Comparison of ENCODE assay signal across 8 cellular contexts in the genomic region with DNA sequence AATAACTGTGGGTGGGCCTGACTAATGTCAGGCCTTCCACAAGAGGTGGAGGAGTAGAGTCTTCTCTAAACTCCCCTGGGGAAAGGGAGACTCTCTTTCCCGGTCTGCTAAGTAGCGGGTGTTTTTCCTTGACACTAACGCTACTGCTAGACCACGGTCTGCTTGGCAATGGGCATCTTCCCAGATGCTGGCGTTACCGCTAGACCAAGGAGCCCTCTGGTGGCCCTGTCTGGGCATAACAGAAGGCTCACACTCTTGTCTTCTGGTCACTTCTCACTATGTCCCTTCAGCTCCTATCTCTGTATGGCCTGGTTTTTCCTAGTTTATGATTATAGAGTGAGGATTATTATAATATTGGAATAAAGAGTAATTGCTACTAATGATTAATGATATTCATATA. TPM values are rescaled to one million over a fixed set of nuclear protein-coding genes. Genes with fewer than 3 reads are reported as not detected.
DNase-seq lines count a peak whose midpoint lies in the region; ATAC-seq and TF ChIP-seq lines count a peak whose summit lies in the region.
"Not testable (repeated sequence)": the region's sequence is repeated elsewhere in the genome, so short reads cannot be mapped to it uniquely, and the experiment has no call there.

No MANE protein-coding gene starts in this region.

- H3K79me2 ChIP-seq in Karpas-422 (ENCODE audit: low read length); OCI-LY7 (ENCODE audit: insufficient read depth, low read depth, low read length): not testable (repeated sequence)

- H3K4me2 ChIP-seq in Karpas-422 (ENCODE audit: low read depth, low read length, poor library complexity, severe bottlenecking); OCI-LY7 (ENCODE audit: low read length): not testable (repeated sequence)

- not testable (repeated sequence) for H3K27me3 Mint-ChIP-seq in activated CD8-positive, alpha-beta T cell treated with anti-CD3 and anti-CD28 coated beads for 36 hours

- not testable (repeated sequence) for H3K4me1 ChIP-seq in Karpas-422 (ENCODE audit: low read length); OCI-LY7 (ENCODE audit: insufficient read depth, low read length, poor library complexity, severe bottlenecking); heart left ventricle

- H3K9me3 ChIP-seq in Karpas-422 (ENCODE audit: low read length); OCI-LY7 (ENCODE audit: low read length): not testable (repeated sequence)
- H3K9me3 ChIP-seq in heart left ventricle = peaks cover 0 to 22% (median 4%) of the 10 kb centered on the region in 12 donors

- H3K36me3 ChIP-seq in Karpas-422 (ENCODE audit: insufficient read depth, low read length); OCI-LY7 (ENCODE audit: insufficient read depth, low read length); heart left ventricle: not testable (repeated sequence)

- not testable (repeated sequence) for H3K4me3 ChIP-seq in GM12865 (ENCODE audit: low read depth, low read length); Karpas-422 (ENCODE audit: low read length); OCI-LY7 (ENCODE audit: low read depth, low read length, poor library complexity, severe bottlenecking); dorsolateral prefrontal cortex; heart left ventricle; retinal pigment epithelial cell (ENCODE audit: low read length)

- H3K9me3 Mint-ChIP-seq in activated CD8-positive, alpha-beta T cell treated with anti-CD3 and anti-CD28 coated beads for 36 hours = not testable (repeated sequence)

- POLR2A ChIA-PET in OCI-LY7 (lab: Charles Lee); activated CD8-positive, alpha-beta T cell treated with anti-CD3 and anti-CD28 coated beads for 36 hours (lab: Charles Lee): not testable (repeated sequence)

- DNase-seq in AG09319 (ENCODE audit: extremely low read depth, low read depth); heart left ventricle; retinal pigment epithelial cell (ENCODE audit: low read depth): not testable (repeated sequence)
- DNase-seq in GM12865 (ENCODE audit: low read depth) = peak; percentile 10
- DNase-seq in Karpas-422 = peak; percentile 56
- peak; percentile 40 for DNase-seq in OCI-LY7 (ENCODE audit: low spot score)
- peak; percentile 28 for DNase-seq in activated CD8-positive, alpha-beta T cell treated with anti-CD3 and anti-CD28 coated beads for 36 hours
- DNase-seq in dorsolateral prefrontal cortex = peak in 4 of 10 donors; percentile 14 to 48 (median 23)

- H3K9me2 ChIP-seq in Karpas-422 (replicated peaks; ENCODE audit: insufficient read depth, low read length); OCI-LY7 (ENCODE audit: insufficient read depth, low read length): not testable (repeated sequence)

- not testable (repeated sequence) for TF ChIP-seq POLR2A in heart left ventricle (IDR thresholded peaks at IDR 0.05)

- CTCF ChIA-PET in OCI-LY7 (lab: Charles Lee; ENCODE audit: unreplicated experiment) = not testable (repeated sequence)
- CTCF ChIA-PET in activated CD8-positive, alpha-beta T cell treated with anti-CD3 and anti-CD28 coated beads for 36 hours (lab: Charles Lee) = interaction anchor here (0.8 to 3.9 kb wide), 4 partner anchors 56 to 190 kb away, joined by 3 to 21 read pairs (median 6); no protein-coding TSS in a partner anchor

- H3K9ac ChIP-seq in Karpas-422 (ENCODE audit: low read length) = not testable (repeated sequence)

- not testable (repeated sequence) for ATAC-seq in activated CD8-positive, alpha-beta T cell treated with anti-CD3 and anti-CD28 coated beads for 36 hours; heart left ventricle

- H3K27me3 ChIP-seq in Karpas-422 (ENCODE audit: low read length); dorsolateral prefrontal cortex; heart left ventricle: not testable (repeated sequence)

- H2AFZ ChIP-seq in Karpas-422 (ENCODE audit: low read length); OCI-LY7 (ENCODE audit: low read length): not testable (repeated sequence)

- not testable (repeated sequence) for H4K20me1 ChIP-seq in Karpas-422 (ENCODE audit: insufficient read depth, low read depth, low read length); OCI-LY7 (ENCODE audit: insufficient read depth, low read length)

- WGBS in heart left ventricle, 4 donors = 48 to 58% (median 53%) methylated on average over 6 of the region's 6 CpGs

- not testable (repeated sequence) for H3K4me3 Mint-ChIP-seq in activated CD8-positive, alpha-beta T cell treated with anti-CD3 and anti-CD28 coated beads for 36 hours

- TF ChIP-seq CTCF in AG09319 (IDR thresholded peaks at IDR 0.05; ENCODE audit: low read depth, low read length) (peak; percentile 32), GM12865 (IDR thresholded peaks at IDR 0.05; ENCODE audit: insufficient read depth, low read depth, low read length, missing control alignments) (peak; percentile 25), OCI-LY7 (conservative IDR thresholded peaks at IDR 0.05; ENCODE audit: low read length) (peak; percentile 69), dorsolateral prefrontal cortex (IDR thresholded peaks at IDR 0.05 in 54 of 56, conservative IDR thresholded peaks at IDR 0.05 in 2 of 56; ENCODE audit: low read depth in 1 of 56, partially characterized antibody in 56 of 56) (peak in 49 of 56 donors; percentile 13 to 62 (median 40)), heart left ventricle (IDR thresholded peaks at IDR 0.05) (peak in 9 of 12 donors; percentile 10 to 31 (median 19)), retinal pigment epithelial cell (conservative IDR thresholded peaks at IDR 0.05; ENCODE audit: low read depth, low read length) (peak; percentile 28)
- TF ChIP-seq CTCF in activated CD8-positive, alpha-beta T cell treated with anti-CD3 and anti-CD28 coated beads for 36 hours (IDR thresholded peaks at IDR 0.05) = peak; percentile 70

- BruUV-seq in OCI-LY7 (replicated peaks; lab: Mats Ljungman, UMichigan) = not testable (repeated sequence)

- not testable (repeated sequence) for H3K27ac ChIP-seq in Karpas-422 (ENCODE audit: low read length); OCI-LY7 (ENCODE audit: low read depth, low read length, poor library complexity, severe bottlenecking); dorsolateral prefrontal cortex; heart left ventricle

- H3K36me3 Mint-ChIP-seq in activated CD8-positive, alpha-beta T cell treated with anti-CD3 and anti-CD28 coated beads for 36 hours (ENCODE audit: low read depth) = peaks cover 11% of the 10 kb centered on the region

- H3K27ac Mint-ChIP-seq in activated CD8-positive, alpha-beta T cell treated with anti-CD3 and anti-CD28 coated beads for 36 hours = not testable (repeated sequence)

- H3K4me1 Mint-ChIP-seq in activated CD8-positive, alpha-beta T cell treated with anti-CD3 and anti-CD28 coated beads for 36 hours (ENCODE audit: low read depth) = not testable (repeated sequence)

- intact Hi-C loops in OCI-LY7 (cut with micrococcal nuclease; ENCODE audit: unreplicated experiment) = loop anchor here (1.0 to 2.0 kb wide), 3 partner anchors 59 to 190 kb away; no protein-coding TSS in a partner anchor
- intact Hi-C loops in activated CD8-positive, alpha-beta T cell treated with anti-CD3 and anti-CD28 coated beads for 36 hours (cut with micrococcal nuclease) = loop anchor here (5.0 kb wide), 1 partner anchor 60 kb away; no protein-coding TSS in a partner anchor
- intact Hi-C loops in dorsolateral prefrontal cortex (cut with DNase I); heart left ventricle (cut with DNase I): not testable (repeated sequence)

RNA-seq across cellular contexts. Expression of gene CYP2E1, which starts 29.8 kb away (rescaled TPM):
- total RNA-seq in Karpas-422 (2014; rRNA removed; shearing (Covaris generic); ENCODE audit: low replicate concordance) = 0.61 TPM in 1 of 2 replicates, not detected in the other
- total RNA-seq in OCI-LY7 (2014; rRNA removed; shearing (Covaris generic)) = 1.9 and 2.7 TPM in 2 replicates
- 1.7 and 2.4 TPM in 2 replicates for total RNA-seq in OCI-LY7 (2022)
- under 1 TPM; 0.43 to 0.87 TPM for total RNA-seq in activated CD8-positive, alpha-beta T cell treated with anti-CD3 and anti-CD28 coated beads for 36 hours
- 10 to 100 TPM in 116 of 120 experiments, 1 to 10 TPM in 4; 8.4 to 33.6 (median 17.5) TPM for total RNA-seq in dorsolateral prefrontal cortex
- total RNA-seq in heart left ventricle = 1 to 10 TPM in 4 of 9 donors, under 1 TPM in 3, not detected in 2; 0.77 to 2.2 (median 1.1) TPM
- polyA plus RNA-seq in heart left ventricle = under 1 TPM; 0.43 to 0.46 TPM

RNA-seq across cellular contexts. Expression of gene SCART1, which starts 43.6 kb away (rescaled TPM):
- 6.9 and 7.0 TPM in 2 replicates for total RNA-seq in Karpas-422 (2014; rRNA removed; shearing (Covaris generic); ENCODE audit: low replicate concordance)
- total RNA-seq in OCI-LY7 (2014; rRNA removed; shearing (Covaris generic)) = 7.3 and 10.0 TPM in 2 replicates
- total RNA-seq in OCI-LY7 (2022) = 10.9 and 15.2 TPM in 2 replicates
- total RNA-seq in activated CD8-positive, alpha-beta T cell treated with anti-CD3 and anti-CD28 coated beads for 36 hours = 1 to 10 TPM; 2.8 to 2.9 TPM
- 10 to 100 TPM in 25 of 120 experiments, 1 to 10 TPM in 95; 2.2 to 24.9 (median 6.8) TPM for total RNA-seq in dorsolateral prefrontal cortex
- total RNA-seq in heart left ventricle = 1 to 10 TPM in 1 of 9 donors, under 1 TPM in 8; 0.08 to 1.3 (median 0.34) TPM
- under 1 TPM; 0.18 to 0.46 TPM for polyA plus RNA-seq in heart left ventricle

Comparison
In these comparisons a context has a peak if more than half of its experiments do, and no peak if none do; other contexts are left out.
1. CTCF ChIP-seq: peak in every context shown above with its lines; median percentile 70 in activated CD8-positive, alpha-beta T cell treated with anti-CD3 and anti-CD28 coated beads for 36 hours; 69 in OCI-LY7; 40 in dorsolateral prefrontal cortex; 32 in AG09319; 28 in retinal pigment epithelial cell; 25 in GM12865; 19 in heart left ventricle.